Comparison of ENCODE assay signal across 8 cellular contexts in genomic region chr16:28210979-28211505, GRCh38. TPM values are rescaled to one million over a fixed set of nuclear protein-coding genes. Genes with fewer than 3 reads are reported as not detected.
DNase-seq lines count a peak whose midpoint lies in the region; ATAC-seq and TF ChIP-seq lines count a peak whose summit lies in the region.

No MANE protein-coding gene starts in this region.

- H3K9me3 ChIP-seq in HUES64 (ENCODE audit: insufficient read depth, low read depth, low read length) = no peaks in the 10 kb centered on the region
- H3K9me3 ChIP-seq in SK-N-SH = no peaks in the 10 kb centered on the region
- H3K9me3 ChIP-seq in parathyroid adenoma (ENCODE audit: control insufficient read depth, low read length) = no peaks in the 10 kb centered on the region
- no peaks in the 10 kb centered on the region for H3K9me3 ChIP-seq in upper lobe of right lung

- H3K27me3 ChIP-seq in HUES64 (ENCODE audit: insufficient read depth, low read length) (no peaks in the 10 kb centered on the region), SK-N-SH (ENCODE audit: insufficient read depth) (no peaks in the 10 kb centered on the region), parathyroid adenoma (ENCODE audit: control insufficient read depth, insufficient read depth, low read length) (no peaks in the 10 kb centered on the region), upper lobe of right lung (no peaks in the 10 kb centered on the region)

- CTCF ChIA-PET in SK-N-SH (lab: Yijun Ruan, JAX) = interaction anchor here (1.0 to 2.1 kb wide), 6 partner anchors 9 to 111 kb away, joined by 4 to 8 read pairs (median 4); no protein-coding TSS in a partner anchor

- in situ Hi-C loops in GM18951 (cut with MboI; ENCODE audit: low sequenced_read_pairs, unreplicated experiment) = no loop called here

- POLR2A ChIA-PET in SK-N-SH (lab: Yijun Ruan, JAX) = interaction anchor here (0.5 kb wide), 1 partner anchor 130 kb away, joined by 3 read pairs; no protein-coding TSS in a partner anchor

- WGBS in HUES64 = 2% methylated on average over 26 of the region's 26 CpGs
- WGBS in SK-N-SH (ENCODE audit: low lambda C conversion rate) = 1% methylated on average over 5 of the region's 26 CpGs

- TF ChIP-seq RAD21 in SK-N-SH (IDR thresholded peaks at IDR 0.05; ENCODE audit: low read length) = no peak

- H3K27ac ChIP-seq in HUES64 (ENCODE audit: low read depth, low read length) = peak overlapping the region; percentile 54
- H3K27ac ChIP-seq in SK-N-SH (ENCODE audit: low read depth in 2 of 2, low read length in 1 of 2) = peak overlapping the region; percentile 49 to 53; a peak in 3 of 4 replicates
- peak overlapping the region; percentile 37 for H3K27ac ChIP-seq in parathyroid adenoma
- peak overlapping the region; percentile 85 for H3K27ac ChIP-seq in upper lobe of right lung

- peaks cover 45% of the 10 kb centered on the region for H4K20me1 ChIP-seq in SK-N-SH (ENCODE audit: insufficient read depth)

- peaks cover 37% of the 10 kb centered on the region for H3K36me3 ChIP-seq in HUES64 (ENCODE audit: insufficient read depth, low read length)
- H3K36me3 ChIP-seq in SK-N-SH (replicated peaks in 1 of 2; ENCODE audit: control insufficient read depth in 1 of 2, insufficient read depth in 2 of 2, low read length in 1 of 2) = peaks cover 3 to 23% of the 10 kb centered on the region in 2 experiments
- H3K36me3 ChIP-seq in parathyroid adenoma (ENCODE audit: control insufficient read depth, insufficient read depth, low read length) = no peaks in the 10 kb centered on the region
- peaks cover 25% of the 10 kb centered on the region for H3K36me3 ChIP-seq in upper lobe of right lung

- H3K79me2 ChIP-seq in SK-N-SH (ENCODE audit: insufficient read depth) (peaks cover 57% of the 10 kb centered on the region), parathyroid adenoma (peaks cover 13% of the 10 kb centered on the region)

- H3K4me1 ChIP-seq in HUES64 (ENCODE audit: insufficient read depth, low read length) (0 out of 2 replicates have a peak, but pooled peaks cover 9% of the 10 kb centered on the region), SK-N-SH (ENCODE audit: control insufficient read depth in 1 of 2, insufficient read depth in 2 of 2, low read depth in 1 of 2, low read length in 1 of 2) (peaks cover 9 to 10% of the 10 kb centered on the region in 2 experiments; a peak in 2 of 4 replicates), parathyroid adenoma (peaks cover 3% of the 10 kb centered on the region), upper lobe of right lung (peaks cover 19% of the 10 kb centered on the region)

- H3K4me3 Mint-ChIP-seq in activated naive CD8-positive, alpha-beta T cell treated with anti-CD3 and anti-CD28 coated beads, Interleukin-2, amount 50 U/mL, for 24 hours = peak overlapping the region; percentile 91

- no peak for TF ChIP-seq CTCF in AG10803 (conservative IDR thresholded peaks at IDR 0.05; ENCODE audit: low read length)
- TF ChIP-seq CTCF in SK-N-SH (IDR thresholded peaks at IDR 0.05) = no peak
- no peak for TF ChIP-seq CTCF in parathyroid adenoma (IDR thresholded peaks at IDR 0.05)
- TF ChIP-seq CTCF in upper lobe of right lung (IDR thresholded peaks at IDR 0.05) = no peak

- intact Hi-C loops in Right ventricle myocardium superior (cut with DNase I) = no loop called here
- intact Hi-C loops in upper lobe of right lung (cut with DNase I) = no loop called here

- H3K4me3 ChIP-seq in AG10803 (ENCODE audit: low read length) = peak overlapping the region; percentile 86
- H3K4me3 ChIP-seq in HUES64 (ENCODE audit: low read length) = peak overlapping the region; percentile 85
- H3K4me3 ChIP-seq in SK-N-SH (ENCODE audit: low read depth in 2 of 2, low read length in 1 of 2) = peak overlapping the region; percentile 69 to 94
- H3K4me3 ChIP-seq in parathyroid adenoma (ENCODE audit: low read depth, low read length) = peak overlapping the region; percentile 63
- H3K4me3 ChIP-seq in upper lobe of right lung = peak overlapping the region; percentile 94

- H3K27ac Mint-ChIP-seq in activated naive CD8-positive, alpha-beta T cell treated with anti-CD3 and anti-CD28 coated beads, Interleukin-2, amount 50 U/mL, for 24 hours = peak overlapping the region; percentile 82

- peaks cover 45% of the 10 kb centered on the region for H3K4me1 Mint-ChIP-seq in activated naive CD8-positive, alpha-beta T cell treated with anti-CD3 and anti-CD28 coated beads, Interleukin-2, amount 50 U/mL, for 24 hours

- H3K9me2 ChIP-seq in SK-N-SH = no peaks in the 10 kb centered on the region

- peak; percentile 80 for ATAC-seq in activated naive CD8-positive, alpha-beta T cell treated with anti-CD3 and anti-CD28 coated beads, Interleukin-2, amount 50 U/mL, for 24 hours
- ATAC-seq in Right ventricle myocardium superior (ENCODE audit: poor library complexity) (peak; percentile 73), upper lobe of right lung (peak; percentile 78)

- DNase-seq in AG10803 (ENCODE audit: low read depth) = peak; percentile 77
- DNase-seq in SK-N-SH = peak; percentile 83
- peak; percentile 79 for DNase-seq in activated naive CD8-positive, alpha-beta T cell treated with anti-CD3 and anti-CD28 coated beads, Interleukin-2, amount 50 U/mL, for 24 hours
- peak; percentile 79 for DNase-seq in Right ventricle myocardium superior
- DNase-seq in upper lobe of right lung = peak; percentile 86

- H3K27me3 Mint-ChIP-seq in activated naive CD8-positive, alpha-beta T cell treated with anti-CD3 and anti-CD28 coated beads, Interleukin-2, amount 50 U/mL, for 24 hours = no peaks in the 10 kb centered on the region

- H2AFZ ChIP-seq in SK-N-SH (ENCODE audit: low read depth) (no peak overlapping the region), parathyroid adenoma (peak overlapping the region; percentile 66)

- H3K4me2 ChIP-seq in SK-N-SH (peak overlapping the region; percentile 84), parathyroid adenoma (ENCODE audit: low read length) (peak overlapping the region; percentile 92)

- no peaks in the 10 kb centered on the region for H3F3A ChIP-seq in SK-N-SH (replicated peaks; ENCODE audit: insufficient read depth)

- H3K36me3 Mint-ChIP-seq in activated naive CD8-positive, alpha-beta T cell treated with anti-CD3 and anti-CD28 coated beads, Interleukin-2, amount 50 U/mL, for 24 hours (ENCODE audit: low read depth) = peaks cover 35% of the 10 kb centered on the region

- H3K9ac ChIP-seq in HUES64 (ENCODE audit: low read depth, low read length) (peak overlapping the region; percentile 72), SK-N-SH (peak overlapping the region; percentile 88), parathyroid adenoma (peak overlapping the region; percentile 47)

- peak; percentile 39 for TF ChIP-seq POLR2A in GM18951 (IDR thresholded peaks at IDR 0.05; ENCODE audit: extremely low read depth, insufficient read depth, insufficient read length)

- no peak for TF ChIP-seq EP300 in SK-N-SH (IDR thresholded peaks at IDR 0.05; ENCODE audit: borderline replicate concordance in 1 of 2, low read depth in 1 of 2, low read length in 1 of 2)

- no peaks in the 10 kb centered on the region for H3K9me3 Mint-ChIP-seq in activated naive CD8-positive, alpha-beta T cell treated with anti-CD3 and anti-CD28 coated beads, Interleukin-2, amount 50 U/mL, for 24 hours

TF ChIP-seq in SK-N-SH, 30 proteins besides CTCF, POLR2A, EP300 and RAD21 (continues in another document):
- TF ChIP-seq IRF3 (IDR thresholded peaks at IDR 0.05; ENCODE audit: low read depth, low read length) = no peak
- TF ChIP-seq USF1 (IDR thresholded peaks at IDR 0.05; ENCODE audit: borderline replicate concordance, low read depth) = no peak
- no peak for TF ChIP-seq NFIC (IDR thresholded peaks at IDR 0.05; ENCODE audit: borderline replicate concordance)
- TF ChIP-seq GABPA (IDR thresholded peaks at IDR 0.05; ENCODE audit: low read depth) = no peak
- TF ChIP-seq POLR2AphosphoS5 (IDR thresholded peaks at IDR 0.05; ENCODE audit: low read depth, low read length) = no peak
- no peak for TF ChIP-seq FOXJ3 (CRISPR knock-in tag; IDR thresholded peaks at IDR 0.05)
- no peak for TF ChIP-seq FOXM1 (IDR thresholded peaks at IDR 0.05; ENCODE audit: low read depth)

RNA-seq across cellular contexts. Expression of gene XPO6, which starts 0.7 kb away (rescaled TPM):
- 83.2 TPM for polyA plus RNA-seq in HUES64 (2013, experiment 1 of 2)
- polyA plus RNA-seq in HUES64 (2013, experiment 2 of 2) = 69.2 TPM
- polyA plus RNA-seq in SK-N-SH (2012; rRNA removed) = 97.1 and 118 TPM in 2 replicates
- polyA plus RNA-seq in SK-N-SH (2012; cell fraction: cytosol; rRNA removed) = 54.3 and 66.0 TPM in 2 replicates
- polyA plus RNA-seq in SK-N-SH (2012; cell fraction: nucleus; rRNA removed) = 188 and 208 TPM in 2 replicates
- total RNA-seq in Right ventricle myocardium superior (25.2 TPM), upper lobe of right lung (102 TPM)

Comparison
In these comparisons a context has a peak if more than half of its experiments do, and no peak if none do; other contexts are left out.
1. Peak in every context shown above with its lines: DNase-seq, ATAC-seq, H3K4me3 ChIP-seq and H3K27ac ChIP-seq.